In the genomic region with DNA sequence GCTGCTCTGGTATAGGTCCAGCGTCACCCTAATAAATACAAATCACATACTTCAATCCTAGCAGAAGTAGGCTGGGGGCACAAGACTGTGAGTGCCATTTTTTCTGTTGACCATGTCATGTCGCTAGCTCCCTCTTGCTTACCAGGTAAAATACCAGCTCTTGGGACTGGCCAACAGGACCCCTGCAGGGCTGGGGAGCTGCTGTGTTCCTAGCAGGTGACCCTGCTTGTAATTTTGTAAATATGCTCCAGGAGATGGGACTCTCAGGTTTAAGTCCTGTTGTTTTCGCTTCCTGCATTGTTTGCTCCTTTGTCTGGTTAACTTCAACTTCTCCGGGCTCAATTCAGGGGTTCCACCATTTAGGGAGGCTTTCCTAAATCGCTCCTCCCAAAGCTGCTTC, we compare ENCODE assay signal across 6 cellular contexts.
"Had no signal": no experiment of that assay in that cellular context is flagged by ENCODE, and none has a peak within 500 bp of the region (broad histone marks: within the 10 kb centered on the region; RNA-seq: fewer than 3 reads in every experiment).

No MANE protein-coding gene starts in this region.

- H3K9me3 Mint-ChIP-seq: IgD-negative memory B cell had no signal

- H3K27ac Mint-ChIP-seq: IgD-negative memory B cell had no signal

- H3K27ac ChIP-seq: HL-60 had no signal

- H3K4me3 ChIP-seq: K562 had no signal

- H3K36me3 Mint-ChIP-seq: IgD-negative memory B cell had no signal

- ATAC-seq: HepG2, K562 had no signal

- H3K4me1 Mint-ChIP-seq: IgD-negative memory B cell had no signal

- DNase-seq: IMR-90, KBM-7 had no signal

- H3K4me3 Mint-ChIP-seq: IgD-negative memory B cell had no signal
